In genomic region chr7:34928052-34928451, GRCh38 we compare ENCODE assay signal across 9 cellular contexts.
DNase-seq lines count a peak whose midpoint lies in the region; ATAC-seq and TF ChIP-seq lines count a peak whose summit lies in the region.
"Had no signal": no experiment of that assay in that cellular context is flagged by ENCODE, and none has a peak within 500 bp of the region (broad histone marks: within the 10 kb centered on the region; RNA-seq: fewer than 3 reads in every experiment).

No MANE protein-coding gene starts in this region.

- H2BK5ac ChIP-seq in mesendoderm (ENCODE audit: low read length), result no peak overlapping the region

- H3K79me1 ChIP-seq in mesendoderm (ENCODE audit: low read length), result no peaks in the 10 kb centered on the region

- H3K4me3 ChIP-seq in mesendoderm (ENCODE audit: low read length), result no peak overlapping the region
- no peak overlapping the region for H3K4me3 ChIP-seq in upper lobe of left lung

- H2BK120ac ChIP-seq in mesendoderm (ENCODE audit: low read depth, low read length), result no peak overlapping the region

- TF ChIP-seq CTCF in C4-2B (conservative IDR thresholded peaks at IDR 0.05), result peak; percentile 87
- peak in 4 of 6 experiments; percentile 14 to 23 (median 18) for TF ChIP-seq CTCF in upper lobe of left lung (IDR thresholded peaks at IDR 0.05)

- no peaks in the 10 kb centered on the region for H3K79me2 ChIP-seq in mesendoderm (ENCODE audit: control insufficient read depth, insufficient read depth, low read length)

- H3K27me3 ChIP-seq in mesendoderm (ENCODE audit: insufficient read depth, low read length, poor library complexity) (no peaks in the 10 kb centered on the region), upper lobe of left lung (no peaks in the 10 kb centered on the region)
- H3K27me3 ChIP-seq: neutrophil had no signal

- no peak for TF ChIP-seq EP300 in upper lobe of left lung (IDR thresholded peaks at IDR 0.05)

- H4K5ac ChIP-seq in mesendoderm (ENCODE audit: low read length), result no peak overlapping the region

- H3K27ac ChIP-seq in C4-2B, result no peak overlapping the region
- no peak overlapping the region for H3K27ac ChIP-seq in mesendoderm (ENCODE audit: low read depth, low read length)
- H3K27ac ChIP-seq in upper lobe of left lung, result no peak overlapping the region
- H3K27ac ChIP-seq: neutrophil had no signal

- in situ Hi-C loops in T47D (cut with HindIII; ENCODE audit: low pct_unique_long_range_greater_than_20kb, low sequenced_read_pairs), result no loop called here

- H3K9ac ChIP-seq in mesendoderm (ENCODE audit: low read length), result no peak overlapping the region

- no peak overlapping the region for H3K18ac ChIP-seq in mesendoderm (ENCODE audit: low read length)

- peak; percentile 13 for DNase-seq in SW480 (ENCODE audit: low spot score)
- DNase-seq in T47D (ENCODE audit: low read depth in 1 of 2, low spot score in 1 of 2), result peak; percentile 17 to 82
- peak; percentile 81 for DNase-seq in mesendoderm
- peak in 1 of 2 donors; percentile 27 for DNase-seq in upper lobe of left lung
- no peak for DNase-seq in NCI-H187 (lab: John Stamatoyannopoulos, UW)

- no peak overlapping the region for H2AK5ac ChIP-seq in mesendoderm (ENCODE audit: low read length)

- H3K9me3 ChIP-seq in upper lobe of left lung, result no peaks in the 10 kb centered on the region
- H3K9me3 ChIP-seq: neutrophil had no signal

- no peak overlapping the region for H3K56ac ChIP-seq in mesendoderm (ENCODE audit: low read length)

- ATAC-seq in GM19023 (IDR thresholded peaks at IDR 0.05; ENCODE audit: unreplicated experiment) (peak; percentile 65), HG03159 (IDR thresholded peaks at IDR 0.05; ENCODE audit: unreplicated experiment) (peak; percentile 84), upper lobe of left lung (ENCODE audit: low FRiP score in 2 of 2) (peak in 1 of 2 donors; percentile 55)

- H3K4ac ChIP-seq in mesendoderm (ENCODE audit: low read depth, low read length), result no peak overlapping the region

- H4K8ac ChIP-seq in mesendoderm (ENCODE audit: low read depth, low read length), result no peak overlapping the region

- H3K23ac ChIP-seq in mesendoderm (ENCODE audit: low read length), result no peak overlapping the region

- no peaks in the 10 kb centered on the region for H3K4me1 ChIP-seq in mesendoderm (ENCODE audit: control insufficient read depth, low read depth, low read length)
- H3K4me1 ChIP-seq in upper lobe of left lung, result no peaks in the 10 kb centered on the region

- WGBS in mesendoderm (ENCODE audit: extremely low coverage, insufficient coverage, low lambda C conversion rate), result no CpG with 5 or more reads among the region's 5 CpGs
- 58 to 90% methylated on average over 3 to 5 of the region's 5 CpGs for WGBS in upper lobe of left lung, 2 donors

- H3K36me3 ChIP-seq in mesendoderm (ENCODE audit: control insufficient read depth, insufficient read depth, low read length) (no peaks in the 10 kb centered on the region), upper lobe of left lung (peaks cover 0 to 28% (median 3%) of the 10 kb centered on the region in 4 donors)
- H3K36me3 ChIP-seq: neutrophil had no signal

- no peak overlapping the region for H2BK15ac ChIP-seq in mesendoderm (replicated peaks; ENCODE audit: low read depth)

- no peak overlapping the region for H3K4me2 ChIP-seq in mesendoderm (ENCODE audit: low read length)

- TF ChIP-seq POLR2A in upper lobe of left lung (IDR thresholded peaks at IDR 0.05), result no peak

Comparison
In these comparisons a context has a peak if more than half of its experiments do, and no peak if none do; other contexts are left out.
1. DNase-seq: peak in SW480 (single experiment), T47D (2 of 2) and mesendoderm (single experiment); none in NCI-H187 (0 of 2).